Comparison of ENCODE assay signal across 24 cellular contexts in genomic region chr20:3595541-3595940, GRCh38.
DNase-seq lines count a peak whose midpoint lies in the region; ATAC-seq and TF ChIP-seq lines count a peak whose summit lies in the region.
"Had no signal": no experiment of that assay in that cellular context is flagged by ENCODE, and none has a peak within 500 bp of the region (broad histone marks: within the 10 kb centered on the region; RNA-seq: fewer than 3 reads in every experiment).

No MANE protein-coding gene starts in this region.

- H3K4me2 ChIP-seq in PC-3 (ENCODE audit: low read length), result no peak overlapping the region

- H3K9me3 Mint-ChIP-seq in stimulated activated naive CD8-positive, alpha-beta T cell treated with anti-CD3 and anti-CD28 coated beads, Interleukin-15, amount 100 ng/mL, for 72 hours, result no peaks in the 10 kb centered on the region
- H3K9me3 Mint-ChIP-seq: activated CD4-positive, alpha-beta T cell treated with anti-CD3 and anti-CD28 coated beads, Interleukin-2, amount 10 ng/mL, durations not matched to agents 24 days and 14 days; CD4-positive, CD25-positive, alpha-beta regulatory T cell; neural crest cell; stimulated activated effector memory CD8-positive, alpha-beta T cell treated with anti-CD3 and anti-CD28 coated beads, Interleukin-12 subunit alpha, Interleukin-12 subunit beta, amount 100 ng/mL, for 72 hours had no signal

- no peak overlapping the region for H2AFZ ChIP-seq in PC-3 (ENCODE audit: low read length)

- no peaks in the 10 kb centered on the region for H3K4me1 Mint-ChIP-seq in stimulated activated naive CD8-positive, alpha-beta T cell treated with anti-CD3 and anti-CD28 coated beads, Interleukin-15, amount 100 ng/mL, for 72 hours
- H3K4me1 Mint-ChIP-seq: activated CD4-positive, alpha-beta T cell treated with anti-CD3 and anti-CD28 coated beads, Interleukin-2, amount 10 ng/mL, durations not matched to agents 24 days and 14 days; CD4-positive, CD25-positive, alpha-beta regulatory T cell; neural crest cell; stimulated activated effector memory CD8-positive, alpha-beta T cell treated with anti-CD3 and anti-CD28 coated beads, Interleukin-12 subunit alpha, Interleukin-12 subunit beta, amount 100 ng/mL, for 72 hours had no signal

- in situ Hi-C loops in KBM-7 (cut with MboI; ENCODE audit: low pct_unique_long_range_greater_than_20kb, low sequenced_read_pairs), result no loop called here

- H3K36me3 ChIP-seq in PC-3 (ENCODE audit: low read depth, low read length), result peaks cover 25% of the 10 kb centered on the region; the same call in 1 of the 2 replicates

- no peaks in the 10 kb centered on the region for H3K79me2 ChIP-seq in PC-3 (ENCODE audit: low read length)

- BruUV-seq in PC-3 (replicated peaks; lab: Mats Ljungman, UMichigan), result no TSS peak

- POLR2A ChIA-PET in PC-3 (lab: Charles Lee; ENCODE audit: unreplicated experiment), result no interaction called here

- no peaks in the 10 kb centered on the region for H3K27me3 ChIP-seq in PC-3 (ENCODE audit: low read length)
- H3K27me3 ChIP-seq: heart right ventricle, SJCRH30 had no signal

- no peak overlapping the region for H3K27ac ChIP-seq in PC-3 (ENCODE audit: low read length)
- H3K27ac ChIP-seq: heart right ventricle, SJCRH30 had no signal

- H3F3A ChIP-seq in PC-3 (ENCODE audit: low read length, unreplicated experiment), result no peaks in the 10 kb centered on the region

- H3K4me3 Mint-ChIP-seq in stimulated activated naive CD8-positive, alpha-beta T cell treated with anti-CD3 and anti-CD28 coated beads, Interleukin-15, amount 100 ng/mL, for 72 hours, result no peak overlapping the region
- H3K4me3 Mint-ChIP-seq: activated CD4-positive, alpha-beta T cell treated with anti-CD3 and anti-CD28 coated beads, Interleukin-2, amount 10 ng/mL, durations not matched to agents 24 days and 14 days; CD4-positive, CD25-positive, alpha-beta regulatory T cell; neural crest cell; stimulated activated effector memory CD8-positive, alpha-beta T cell treated with anti-CD3 and anti-CD28 coated beads, Interleukin-12 subunit alpha, Interleukin-12 subunit beta, amount 100 ng/mL, for 72 hours had no signal

- no peaks in the 10 kb centered on the region for H3K27me3 Mint-ChIP-seq in stimulated activated naive CD8-positive, alpha-beta T cell treated with anti-CD3 and anti-CD28 coated beads, Interleukin-15, amount 100 ng/mL, for 72 hours
- H3K27me3 Mint-ChIP-seq: activated CD4-positive, alpha-beta T cell treated with anti-CD3 and anti-CD28 coated beads, Interleukin-2, amount 10 ng/mL, durations not matched to agents 24 days and 14 days; CD4-positive, CD25-positive, alpha-beta regulatory T cell had no signal

- no peaks in the 10 kb centered on the region for H3K4me1 ChIP-seq in PC-3 (ENCODE audit: insufficient read depth, low read length)
- H3K4me1 ChIP-seq: heart right ventricle, SJCRH30 had no signal

- no peak overlapping the region for H3K4me3 ChIP-seq in PC-3 (ENCODE audit: low read length)
- H3K4me3 ChIP-seq: heart right ventricle, SJCRH30 had no signal

- intact Hi-C loops in PC-3 (cut with micrococcal nuclease), result no loop called here
- intact Hi-C loops in posterior vena cava (cut with DNase I), result no loop called here

- no peaks in the 10 kb centered on the region for H4K20me1 ChIP-seq in PC-3 (ENCODE audit: low read length)

- H3K9ac ChIP-seq in PC-3 (ENCODE audit: low read length), result no peak overlapping the region

- DNase-seq in stimulated activated naive CD8-positive, alpha-beta T cell treated with anti-CD3 and anti-CD28 coated beads, Interleukin-15, amount 100 ng/mL, for 72 hours, result no peak
- no peak for DNase-seq in stimulated activated naive CD8-positive, alpha-beta T cell treated with anti-CD3 and anti-CD28 coated beads, Interleukin-15, Interleukin-2, amounts not matched to agents 100 U/mL and 50 U/mL, for 24 hours
- DNase-seq in NCI-H187 (lab: John Stamatoyannopoulos, UW) (peak; percentile 62 to 82), PC-3 (no peak), retina (no peak), posterior vena cava (ENCODE audit: low spot score) (no peak), KBM-7 (no peak)
- DNase-seq: activated CD4-positive, alpha-beta T cell treated with anti-CD3 and anti-CD28 coated beads, Interleukin-2, amount 10 ng/mL, durations not matched to agents 24 days and 14 days; activated gamma-delta T cell; caudate nucleus; CD4-positive, CD25-positive, alpha-beta regulatory T cell; dermis blood vessel endothelial cell; H7; heart right ventricle; left ventricle myocardium superior; NCI-H1436; NCI-H524 treated with DMSO at 0.1 percent for 48 hours; OCI-M1; posterior cingulate gyrus; SJCRH30; T-helper 1 cell had no signal

- no peak for ATAC-seq in stimulated activated naive CD8-positive, alpha-beta T cell treated with anti-CD3 and anti-CD28 coated beads, Interleukin-15, amount 100 ng/mL, for 72 hours
- ATAC-seq in stimulated activated naive CD8-positive, alpha-beta T cell treated with anti-CD3 and anti-CD28 coated beads, Interleukin-15, Interleukin-2, amounts not matched to agents 100 U/mL and 50 U/mL, for 24 hours, result no peak
- ATAC-seq in PC-3 (peak; percentile 43; the same call in 1 of the 2 replicates), GM19035 (IDR thresholded peaks at IDR 0.05; ENCODE audit: unreplicated experiment) (no peak)
- ATAC-seq: heart right ventricle; left ventricle myocardium superior; stimulated activated effector memory CD8-positive, alpha-beta T cell treated with anti-CD3 and anti-CD28 coated beads, Interleukin-12 subunit alpha, Interleukin-12 subunit beta, amount 100 ng/mL, for 72 hours had no signal

- no peak for TF ChIP-seq CTCF in PC-3 (conservative IDR thresholded peaks at IDR 0.05; ENCODE audit: low read depth, low read length)

- no peaks in the 10 kb centered on the region for H3K9me3 ChIP-seq in PC-3 (ENCODE audit: low read length)
- H3K9me3 ChIP-seq: heart right ventricle, SJCRH30 had no signal

- peak overlapping the region; percentile 78 to 80 for H3K27ac Mint-ChIP-seq in stimulated activated naive CD8-positive, alpha-beta T cell treated with anti-CD3 and anti-CD28 coated beads, Interleukin-15, amount 100 ng/mL, for 72 hours
- H3K27ac Mint-ChIP-seq: activated CD4-positive, alpha-beta T cell treated with anti-CD3 and anti-CD28 coated beads, Interleukin-2, amount 10 ng/mL, durations not matched to agents 24 days and 14 days; CD4-positive, CD25-positive, alpha-beta regulatory T cell had no signal

- H3K9me2 ChIP-seq in PC-3 (replicated peaks; ENCODE audit: low read length), result no peaks in the 10 kb centered on the region

- CTCF ChIA-PET in PC-3 (lab: Charles Lee), result no interaction called here

Comparison
In these comparisons a context has a peak if more than half of its experiments do, and no peak if none do; other contexts are left out.
1. DNase-seq: peak in NCI-H187 (2 of 2); none in stimulated activated naive CD8-positive, alpha-beta T cell treated with anti-CD3 and anti-CD28 coated beads, Interleukin-15, amount 100 ng/mL, for 72 hours (0 of 2), stimulated activated naive CD8-positive, alpha-beta T cell treated with anti-CD3 and anti-CD28 coated beads, Interleukin-15, Interleukin-2, amounts not matched to agents 100 U/mL and 50 U/mL, for 24 hours (single experiment), PC-3 (single experiment), retina (single experiment), posterior vena cava (single experiment) and KBM-7 (single experiment).